8 cellular contexts compared by ENCODE assay signal in genomic region chr19:1205114-1206062, GRCh38. TPM values are rescaled to one million over a fixed set of nuclear protein-coding genes. Genes with fewer than 3 reads are reported as not detected.
A peak's percentile ranks its signal among the peaks of the same experiment; 100 is the strongest.
DNase-seq lines count a peak whose midpoint lies in the region; ATAC-seq and TF ChIP-seq lines count a peak whose summit lies in the region.

TSS of gene STK11 (plus strand) at chr19:1205778. CDS start at chr19:1206914, 1,136 bp downstream.

- no peaks in the 10 kb centered on the region for H4K20me1 ChIP-seq in SU-DHL-6 (ENCODE audit: low read depth, low read length)

- H3K27ac ChIP-seq in SU-DHL-6 (ENCODE audit: low read depth, low read length), result peak within 1 kb of the TSS; percentile 65
- peak within 1 kb of the TSS; percentile 80 to 84 for H3K27ac ChIP-seq in ovary
- H3K27ac ChIP-seq in thymus (ENCODE audit: low read depth), result peak within 1 kb of the TSS; percentile 86

- H3K4me1 ChIP-seq in ovary (ENCODE audit: insufficient read depth), result peaks cover 20% of the 10 kb centered on the region
- H3K4me1 ChIP-seq in thymus (ENCODE audit: control insufficient read depth, insufficient read depth, low read length), result peaks cover 10% of the 10 kb centered on the region

- no peaks in the 10 kb centered on the region for H3K27me3 Mint-ChIP-seq in activated naive CD8-positive, alpha-beta T cell treated with anti-CD3 and anti-CD28 coated beads, Interleukin-2, amount 10 ng/mL, durations not matched to agents 7 days and 5 days

- peaks cover 21% of the 10 kb centered on the region for H3K4me1 Mint-ChIP-seq in activated naive CD8-positive, alpha-beta T cell treated with anti-CD3 and anti-CD28 coated beads, Interleukin-2, amount 10 ng/mL, durations not matched to agents 7 days and 5 days

- POLR2A ChIA-PET in activated naive CD8-positive, alpha-beta T cell treated with anti-CD3 and anti-CD28 coated beads, Interleukin-2, amount 10 ng/mL, durations not matched to agents 7 days and 5 days (lab: Charles Lee), result no interaction called here

- H3K9ac ChIP-seq in SU-DHL-6 (ENCODE audit: low read length), result peak within 1 kb of the TSS; percentile 88

- H3K9me3 ChIP-seq in SU-DHL-6 (ENCODE audit: insufficient read depth, low read length), result no peaks in the 10 kb centered on the region
- no peaks in the 10 kb centered on the region for H3K9me3 ChIP-seq in ovary
- H3K9me3 ChIP-seq in thymus (ENCODE audit: control insufficient read depth), result no peaks in the 10 kb centered on the region

- no peak for TF ChIP-seq EP300 in ovary (IDR thresholded peaks at IDR 0.05)

- H3K9me3 Mint-ChIP-seq in activated naive CD8-positive, alpha-beta T cell treated with anti-CD3 and anti-CD28 coated beads, Interleukin-2, amount 10 ng/mL, durations not matched to agents 7 days and 5 days, result no peaks in the 10 kb centered on the region

- TF ChIP-seq POLR2A in ovary (IDR thresholded peaks at IDR 0.05), result peak; percentile 68

- peak within 1 kb of the TSS; percentile 97 for H3K4me3 Mint-ChIP-seq in activated naive CD8-positive, alpha-beta T cell treated with anti-CD3 and anti-CD28 coated beads, Interleukin-2, amount 10 ng/mL, durations not matched to agents 7 days and 5 days

- H3K4me3 ChIP-seq in SU-DHL-6 (ENCODE audit: insufficient read depth, low read length, poor library complexity, severe bottlenecking), result peak within 1 kb of the TSS; percentile 74
- H3K4me3 ChIP-seq in ovary, result peak within 1 kb of the TSS; percentile 65
- H3K4me3 ChIP-seq in thymus (ENCODE audit: low read length), result peak within 1 kb of the TSS; percentile 93

- peak within 1 kb of the TSS; percentile 91 for H3K27ac Mint-ChIP-seq in activated naive CD8-positive, alpha-beta T cell treated with anti-CD3 and anti-CD28 coated beads, Interleukin-2, amount 10 ng/mL, durations not matched to agents 7 days and 5 days

- intact Hi-C loops in head of caudate nucleus (cut with DNase I), result no loop called here
- intact Hi-C loops in ovary (cut with DNase I), result no loop called here

- peaks cover 13% of the 10 kb centered on the region for H3F3A ChIP-seq in SU-DHL-6 (ENCODE audit: insufficient read depth)

- DNase-seq in GM10266 (ENCODE audit: extremely low spot score), result peak; percentile 100
- peak; percentile 96 for DNase-seq in NCI-H1105 treated with DMSO at 0.1 percent for 48 hours (lab: John Stamatoyannopoulos, UW)
- peak; percentile 100 for DNase-seq in activated naive CD8-positive, alpha-beta T cell treated with anti-CD3 and anti-CD28 coated beads, Interleukin-2, amount 10 ng/mL, durations not matched to agents 7 days and 5 days
- DNase-seq in head of caudate nucleus, result peak; percentile 93 to 100 (median 99)
- peak; percentile 99 to 100 (median 99) for DNase-seq in ovary

- peaks cover 40% of the 10 kb centered on the region for H3K79me2 ChIP-seq in SU-DHL-6 (ENCODE audit: insufficient read depth, low read length)

- peak within 1 kb of the TSS; percentile 70 for H2AFZ ChIP-seq in SU-DHL-6 (ENCODE audit: low read depth, low read length, severe bottlenecking)

- H3K27me3 ChIP-seq in SU-DHL-6 (ENCODE audit: low read length) (no peaks in the 10 kb centered on the region), ovary (no peaks in the 10 kb centered on the region), thymus (ENCODE audit: control insufficient read depth, insufficient read depth) (peaks cover 3% of the 10 kb centered on the region)

- 3 to 5% (median 4%) methylated on average over 74 to 105 of the region's 106 CpGs for WGBS in ovary, 3 donors
- WGBS in thymus, result 4% methylated on average over 106 of the region's 106 CpGs

- no peaks in the 10 kb centered on the region for H3K9me2 ChIP-seq in SU-DHL-6 (replicated peaks; ENCODE audit: insufficient read depth, low read length)

- H3K36me3 Mint-ChIP-seq in activated naive CD8-positive, alpha-beta T cell treated with anti-CD3 and anti-CD28 coated beads, Interleukin-2, amount 10 ng/mL, durations not matched to agents 7 days and 5 days, result peaks cover 10% of the 10 kb centered on the region

- TF ChIP-seq CTCF in GM10266 (IDR thresholded peaks at IDR 0.05; ENCODE audit: control insufficient read depth, insufficient read depth, low read depth, missing control alignments) (no peak), SU-DHL-6 (IDR thresholded peaks at IDR 0.05; ENCODE audit: insufficient read depth, low read length, poor library complexity, severe bottlenecking) (no peak), ovary (IDR thresholded peaks at IDR 0.05) (no peak)

- peak; percentile 82 for ATAC-seq in HG02623 (IDR thresholded peaks at IDR 0.05; ENCODE audit: unreplicated experiment)
- ATAC-seq in activated naive CD8-positive, alpha-beta T cell treated with anti-CD3 and anti-CD28 coated beads, Interleukin-2, amount 10 ng/mL, durations not matched to agents 7 days and 5 days (ENCODE audit: low read depth), result peak; percentile 96

- peak within 1 kb of the TSS; percentile 87 for H3K4me2 ChIP-seq in SU-DHL-6 (ENCODE audit: low read depth, low read length, poor library complexity, severe bottlenecking)

- no peaks in the 10 kb centered on the region for H3K36me3 ChIP-seq in SU-DHL-6 (ENCODE audit: low read length)
- no peaks in the 10 kb centered on the region for H3K36me3 ChIP-seq in ovary
- H3K36me3 ChIP-seq in thymus (ENCODE audit: control insufficient read depth, insufficient read depth), result peaks cover 12% of the 10 kb centered on the region

RNA-seq across cellular contexts. Expression of gene STK11, which starts in this region (rescaled TPM):
- 10 to 100 TPM; 87.1 to 87.2 TPM for total RNA-seq in activated naive CD8-positive, alpha-beta T cell treated with anti-CD3 and anti-CD28 coated beads, Interleukin-2, amount 10 ng/mL, durations not matched to agents 7 days and 5 days
- 10 to 100 TPM; 38.7 to 71.2 (median 54.2) TPM for total RNA-seq in ovary
- polyA plus RNA-seq in ovary, result 10 to 100 TPM; 36.9 to 57.4 TPM
- 60.2 TPM for polyA plus RNA-seq in thymus

Comparison
In these comparisons a context has a peak if more than half of its experiments do, and no peak if none do; other contexts are left out.
1. Peak in every context shown above with its lines: DNase-seq, ATAC-seq, H3K4me3 ChIP-seq and H3K27ac ChIP-seq.